Comparison of ENCODE assay signal across 14 cellular contexts in genomic region chr13:40148103-40148502, GRCh38.
DNase-seq lines count a peak whose midpoint lies in the region; ATAC-seq and TF ChIP-seq lines count a peak whose summit lies in the region.
"Had no signal": no experiment of that assay in that cellular context is flagged by ENCODE, and none has a peak within 500 bp of the region (broad histone marks: within the 10 kb centered on the region; RNA-seq: fewer than 3 reads in every experiment).

No MANE protein-coding gene starts in this region.

- no peaks in the 10 kb centered on the region for H3K36me3 Mint-ChIP-seq in activated CD8-positive, alpha-beta T cell treated with anti-CD3 and anti-CD28 coated beads, Interleukin-2, amount 10 ng/mL, durations not matched to agents 7 days and 5 days (ENCODE audit: low read depth)
- H3K36me3 Mint-ChIP-seq in stimulated activated effector memory CD8-positive, alpha-beta T cell treated with anti-CD3 and anti-CD28 coated beads, Interleukin-12 subunit alpha, Interleukin-12 subunit beta, amount 100 ng/mL, for 72 hours: no peaks in the 10 kb centered on the region
- H3K36me3 Mint-ChIP-seq in type B pancreatic cell: no peaks in the 10 kb centered on the region

- peak overlapping the region; percentile 33 for H3K27ac Mint-ChIP-seq in activated CD8-positive, alpha-beta T cell treated with anti-CD3 and anti-CD28 coated beads, Interleukin-2, amount 10 ng/mL, durations not matched to agents 7 days and 5 days
- H3K27ac Mint-ChIP-seq in stimulated activated effector memory CD8-positive, alpha-beta T cell treated with anti-CD3 and anti-CD28 coated beads, Interleukin-12 subunit alpha, Interleukin-12 subunit beta, amount 100 ng/mL, for 72 hours: no peak overlapping the region
- H3K27ac Mint-ChIP-seq in type B pancreatic cell: no peak overlapping the region

- ATAC-seq in activated CD4-positive, CD25-positive, alpha-beta regulatory T cell treated with anti-CD3 and anti-CD28 coated beads, Interleukin-2, amount 50 U/mL, for 24 hours: peak; percentile 63 to 71
- peak; percentile 53 for ATAC-seq in activated CD8-positive, alpha-beta T cell treated with anti-CD3 and anti-CD28 coated beads, Interleukin-2, amount 10 ng/mL, durations not matched to agents 7 days and 5 days
- peak; percentile 27 for ATAC-seq in stimulated activated effector memory CD8-positive, alpha-beta T cell treated with anti-CD3 and anti-CD28 coated beads, Interleukin-12 subunit alpha, Interleukin-12 subunit beta, amount 100 ng/mL, for 72 hours
- ATAC-seq in GM19023 (IDR thresholded peaks at IDR 0.05; ENCODE audit: unreplicated experiment) (no peak), gastrocnemius medialis (no peak)

- CTCF ChIA-PET in activated CD8-positive, alpha-beta T cell treated with anti-CD3 and anti-CD28 coated beads, Interleukin-2, amount 10 ng/mL, durations not matched to agents 7 days and 5 days (lab: Charles Lee): interaction anchor here (1.0 kb wide), 1 partner anchor 21 kb away, joined by 3 read pairs; no protein-coding TSS in a partner anchor

- TF ChIP-seq POLR2A in gastrocnemius medialis (IDR thresholded peaks at IDR 0.05): no peak

- in situ Hi-C loops in gastrocnemius medialis (cut with MboI; ENCODE audit: low sequenced_read_pairs in 4 of 4): no loop called here

- intact Hi-C loops in gastrocnemius medialis (cut with DNase I; ENCODE audit: low total_unique reads): no loop called here

- no peak overlapping the region for H3K4me3 ChIP-seq in gastrocnemius medialis
- H3K4me3 ChIP-seq: coronary artery had no signal

- no peak overlapping the region for H3K27ac ChIP-seq in gastrocnemius medialis

- H3K27me3 Mint-ChIP-seq in activated CD8-positive, alpha-beta T cell treated with anti-CD3 and anti-CD28 coated beads, Interleukin-2, amount 10 ng/mL, durations not matched to agents 7 days and 5 days (ENCODE audit: low read depth): no peaks in the 10 kb centered on the region
- H3K27me3 Mint-ChIP-seq in type B pancreatic cell: peaks cover 11% of the 10 kb centered on the region

- DNase-seq in activated CD4-positive, CD25-positive, alpha-beta regulatory T cell treated with anti-CD3 and anti-CD28 coated beads, Interleukin-2, amount 50 U/mL, for 72 hours: no peak
- DNase-seq in activated CD8-positive, alpha-beta T cell treated with anti-CD3 and anti-CD28 coated beads, Interleukin-2, amount 10 ng/mL, durations not matched to agents 7 days and 5 days: no peak
- peak; percentile 34 for DNase-seq in central memory CD4-positive, alpha-beta T cell
- DNase-seq in stimulated activated effector memory CD8-positive, alpha-beta T cell treated with anti-CD3 and anti-CD28 coated beads, Interleukin-12 subunit alpha, Interleukin-12 subunit beta, amount 100 ng/mL, for 72 hours (ENCODE audit: low spot score in 2 of 2): no peak
- DNase-seq in type B pancreatic cell (ENCODE audit: extremely low spot score, unreplicated experiment) (no peak), gastrocnemius medialis (no peak)
- DNase-seq: glutamatergic neuron, H7, NCI-H774, retina, SW 1271 had no signal

- H3K36me3 ChIP-seq in gastrocnemius medialis: no peaks in the 10 kb centered on the region

- H3K27me3 ChIP-seq in gastrocnemius medialis: no peaks in the 10 kb centered on the region

- peaks cover 55% of the 10 kb centered on the region for H3K4me1 Mint-ChIP-seq in activated CD8-positive, alpha-beta T cell treated with anti-CD3 and anti-CD28 coated beads, Interleukin-2, amount 10 ng/mL, durations not matched to agents 7 days and 5 days (ENCODE audit: low read depth)
- H3K4me1 Mint-ChIP-seq in stimulated activated effector memory CD8-positive, alpha-beta T cell treated with anti-CD3 and anti-CD28 coated beads, Interleukin-12 subunit alpha, Interleukin-12 subunit beta, amount 100 ng/mL, for 72 hours: peaks cover 42% of the 10 kb centered on the region
- H3K4me1 Mint-ChIP-seq in type B pancreatic cell (ENCODE audit: unreplicated experiment): peaks cover 23% of the 10 kb centered on the region

- H3K4me1 ChIP-seq in gastrocnemius medialis: peaks cover 0 to 11% of the 10 kb centered on the region in 2 donors

- H3K9me3 Mint-ChIP-seq in activated CD8-positive, alpha-beta T cell treated with anti-CD3 and anti-CD28 coated beads, Interleukin-2, amount 10 ng/mL, durations not matched to agents 7 days and 5 days (ENCODE audit: insufficient read depth): no peaks in the 10 kb centered on the region
- no peaks in the 10 kb centered on the region for H3K9me3 Mint-ChIP-seq in stimulated activated effector memory CD8-positive, alpha-beta T cell treated with anti-CD3 and anti-CD28 coated beads, Interleukin-12 subunit alpha, Interleukin-12 subunit beta, amount 100 ng/mL, for 72 hours
- no peaks in the 10 kb centered on the region for H3K9me3 Mint-ChIP-seq in type B pancreatic cell

- H3K4me3 Mint-ChIP-seq in activated CD8-positive, alpha-beta T cell treated with anti-CD3 and anti-CD28 coated beads, Interleukin-2, amount 10 ng/mL, durations not matched to agents 7 days and 5 days: no peak overlapping the region
- no peak overlapping the region for H3K4me3 Mint-ChIP-seq in stimulated activated effector memory CD8-positive, alpha-beta T cell treated with anti-CD3 and anti-CD28 coated beads, Interleukin-12 subunit alpha, Interleukin-12 subunit beta, amount 100 ng/mL, for 72 hours
- H3K4me3 Mint-ChIP-seq in type B pancreatic cell: no peak overlapping the region

- POLR2A ChIA-PET in activated CD8-positive, alpha-beta T cell treated with anti-CD3 and anti-CD28 coated beads, Interleukin-2, amount 10 ng/mL, durations not matched to agents 7 days and 5 days (lab: Charles Lee): interaction anchor here (1.7 kb wide), 1 partner anchor 11 kb away, joined by 5 read pairs; no protein-coding TSS in a partner anchor

- TF ChIP-seq CTCF in type B pancreatic cell (conservative IDR thresholded peaks at IDR 0.05) (no peak), gastrocnemius medialis (IDR thresholded peaks at IDR 0.05 in 4 of 5, conservative IDR thresholded peaks at IDR 0.05 in 1 of 5) (no peak)

- H3K9me3 ChIP-seq in gastrocnemius medialis: no peaks in the 10 kb centered on the region

Comparison
In these comparisons a context has a peak if more than half of its experiments do, and no peak if none do; other contexts are left out.
1. ATAC-seq: peak in activated CD4-positive, CD25-positive, alpha-beta regulatory T cell treated with anti-CD3 and anti-CD28 coated beads, Interleukin-2, amount 50 U/mL, for 24 hours (2 of 2), activated CD8-positive, alpha-beta T cell treated with anti-CD3 and anti-CD28 coated beads, Interleukin-2, amount 10 ng/mL, durations not matched to agents 7 days and 5 days (single experiment) and stimulated activated effector memory CD8-positive, alpha-beta T cell treated with anti-CD3 and anti-CD28 coated beads, Interleukin-12 subunit alpha, Interleukin-12 subunit beta, amount 100 ng/mL, for 72 hours (single experiment); none in GM19023 (single experiment) and gastrocnemius medialis (0 of 2).